ENCODE assay signal across 18 cellular contexts in genomic region chr3:72011495-72011894, GRCh38.
DNase-seq lines count a peak whose midpoint lies in the region; ATAC-seq and TF ChIP-seq lines count a peak whose summit lies in the region.
"Had no signal": no experiment of that assay in that cellular context is flagged by ENCODE, and none has a peak within 500 bp of the region (broad histone marks: within the 10 kb centered on the region; RNA-seq: fewer than 3 reads in every experiment).

No MANE protein-coding gene starts in this region.

- peaks cover 49% of the 10 kb centered on the region for H3K4me1 Mint-ChIP-seq in HFFc6 (ENCODE audit: low read depth)
- peaks cover 16% of the 10 kb centered on the region for H3K4me1 Mint-ChIP-seq in nephron

- no peak for ATAC-seq in HG02588 (IDR thresholded peaks at IDR 0.05; ENCODE audit: unreplicated experiment)
- no peak for ATAC-seq in GM21717 (IDR thresholded peaks at IDR 0.05; ENCODE audit: unreplicated experiment)
- ATAC-seq: gastroesophageal sphincter, left lung, WTC11 had no signal

- no peaks in the 10 kb centered on the region for H3K27me3 Mint-ChIP-seq in HFFc6 (ENCODE audit: insufficient read depth)
- H3K27me3 Mint-ChIP-seq in nephron (ENCODE audit: low read depth): peaks cover 22% of the 10 kb centered on the region

- H3K4me3 ChIP-seq in choroid plexus epithelial cell (ENCODE audit: low read depth, low read length): no peak overlapping the region
- H3K4me3 ChIP-seq: BLaER1, gastroesophageal sphincter, left lung, thoracic aorta had no signal

- H3K27ac Mint-ChIP-seq in HFFc6 (peak overlapping the region; percentile 64), nephron (peak overlapping the region in 2 of 3 experiments; percentile 17 to 28)
- H3K27ac Mint-ChIP-seq: WTC11 had no signal

- H3K9me3 Mint-ChIP-seq in HFFc6 (no peaks in the 10 kb centered on the region; the same call in 1 of the 2 replicates), nephron (no peaks in the 10 kb centered on the region)

- H3K36me3 Mint-ChIP-seq in HFFc6 (ENCODE audit: low read depth): peaks cover 10% of the 10 kb centered on the region; the same call in 1 of the 2 replicates
- H3K36me3 Mint-ChIP-seq in nephron (ENCODE audit: low read depth): no peaks in the 10 kb centered on the region

- TF ChIP-seq CTCF in HFFc6 (IDR thresholded peaks at IDR 0.05) (no peak), choroid plexus epithelial cell (conservative IDR thresholded peaks at IDR 0.05; ENCODE audit: low read depth, low read length) (no peak), nephron (IDR thresholded peaks at IDR 0.05; ENCODE audit: unreplicated experiment in 3 of 3) (no peak)

- DNase-seq in AG20443 (ENCODE audit: low spot score) (peak; percentile 80), HFFc6 (peak; percentile 82), choroid plexus epithelial cell (ENCODE audit: low read depth) (peak; percentile 30), NCI-H1930 (lab: John Stamatoyannopoulos, UW) (no peak)
- DNase-seq in stimulated activated CD8-positive, alpha-beta memory T cell treated with anti-CD3 and anti-CD28 coated beads, Interleukin-4, amount 100 ng/mL, for 48 hours: no peak
- DNase-seq: H7; Karpas-422; left lung; NCI-H1417 treated with DMSO at 0.1 percent for 48 hours; NK-92 treated with Interleukin-12 subunit alpha and Interleukin-12 subunit beta, amount 100 ng/mL, for 24 hours; stimulated activated CD4-positive, alpha-beta T cell treated with anti-CD3 and anti-CD28 coated beads, Interleukin-2, amount 100 ng/mL, for 48 hours had no signal

- H3K4me3 Mint-ChIP-seq in HFFc6: no peak overlapping the region
- no peak overlapping the region for H3K4me3 Mint-ChIP-seq in nephron
- H3K4me3 Mint-ChIP-seq: WTC11 had no signal

Comparison
In these comparisons a context has a peak if more than half of its experiments do, and no peak if none do; other contexts are left out.
1. DNase-seq: peak in AG20443 (single experiment), HFFc6 (single experiment) and choroid plexus epithelial cell (single experiment); none in NCI-H1930 (0 of 2) and stimulated activated CD8-positive, alpha-beta memory T cell treated with anti-CD3 and anti-CD28 coated beads, Interleukin-4, amount 100 ng/mL, for 48 hours (single experiment).